Comparison of ENCODE assay signal across 12 cellular contexts in the genomic region with DNA sequence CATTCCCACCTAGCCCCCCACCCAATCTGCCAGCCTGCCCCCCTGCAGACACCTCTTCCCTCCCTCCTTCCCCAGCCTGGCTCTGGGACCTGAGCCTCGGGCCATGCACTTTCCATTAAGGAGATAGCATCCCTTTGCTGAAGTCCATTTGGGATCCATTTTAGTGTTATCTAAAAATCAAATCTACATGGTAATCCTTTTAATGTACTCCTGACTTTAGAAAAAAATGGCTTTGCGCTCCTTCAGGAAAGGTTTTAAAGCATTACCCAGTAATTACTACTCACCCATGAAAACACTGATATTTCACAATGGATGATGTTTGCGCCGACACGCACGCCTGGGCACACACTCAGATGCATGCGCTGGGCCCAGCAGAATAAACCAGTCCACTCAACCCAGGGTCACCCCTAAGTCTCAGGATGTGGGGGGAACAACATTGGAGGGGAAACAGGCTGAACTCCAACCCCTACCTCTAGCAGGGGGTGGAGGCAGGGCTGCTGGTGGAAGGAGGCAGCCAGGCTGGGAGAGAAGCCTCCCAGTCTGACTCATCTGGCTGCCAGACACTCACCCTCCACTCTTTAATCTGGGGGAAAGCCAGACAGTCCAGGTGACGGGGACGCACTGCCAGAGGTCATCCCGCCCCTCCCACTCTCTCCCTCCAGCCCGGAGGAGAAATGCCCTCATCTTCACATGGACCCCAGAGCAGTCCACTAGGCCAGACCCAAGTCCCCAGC. TPM values are rescaled to one million over a fixed set of nuclear protein-coding genes. Genes with fewer than 3 reads are reported as not detected.
DNase-seq lines count a peak whose midpoint lies in the region; ATAC-seq, FAIRE-seq and TF ChIP-seq lines count a peak whose summit lies in the region.
"Had no signal": no experiment of that assay in that cellular context is flagged by ENCODE, and none has a peak within 500 bp of the region (broad histone marks: within the 10 kb centered on the region; RNA-seq: fewer than 3 reads in every experiment).

No MANE protein-coding gene starts in this region.

- ATAC-seq in esophagus mucosa (peak; percentile 66), pancreas (peak in 3 of 4 donors; percentile 28 to 64 (median 32)), HG03025 (IDR thresholded peaks at IDR 0.05; ENCODE audit: low FRiP score, unreplicated experiment) (no peak)

- intact Hi-C loops in pancreas (cut with DNase I) = no loop called here
- intact Hi-C loops in prostate gland (cut with DNase I) = no loop called here

- H3K27ac ChIP-seq in pancreas = no peak overlapping the region
- no peak overlapping the region for H3K27ac ChIP-seq in prostate gland
- H3K27ac ChIP-seq: parathyroid adenoma, SK-N-MC, uterus had no signal

- H3K27me3 ChIP-seq in pancreas (no peaks in the 10 kb centered on the region), prostate gland (replicated peaks; ENCODE audit: insufficient read depth) (no peaks in the 10 kb centered on the region)
- H3K27me3 ChIP-seq: uterus had no signal

- DNase-seq in H4 (ENCODE audit: low spot score) = peak; percentile 71
- DNase-seq in NCI-H82 treated with DMSO at 0.1 percent for 48 hours (lab: John Stamatoyannopoulos, UW; ENCODE audit: unreplicated experiment) = peak; percentile 34
- DNase-seq in pancreas = no peak
- no peak for DNase-seq in GM19238 (ENCODE audit: insufficient read length, low spot score)
- DNase-seq in prostate gland (ENCODE audit: low spot score) = no peak
- no peak for DNase-seq in HUDEP-2 (lab: John Stamatoyannopoulos, UW; ENCODE audit: unreplicated experiment in 76 of 76)
- DNase-seq: HFFc6, uterus had no signal

- 78 to 83% methylated on average over 10 to 11 of the region's 11 CpGs for WGBS in pancreas, 2 donors
- 48% methylated on average over 11 of the region's 11 CpGs for WGBS in prostate gland

- H3K9me3 ChIP-seq in pancreas (no peaks in the 10 kb centered on the region), prostate gland (no peaks in the 10 kb centered on the region)
- H3K9me3 ChIP-seq: uterus had no signal

- no peak for FAIRE-seq in pancreas (lab: Jason Lieb, UNC)

- no peak for TF ChIP-seq POLR2A in prostate gland (IDR thresholded peaks at IDR 0.05)

- H3K4me3 ChIP-seq in pancreas (no peak overlapping the region), prostate gland (no peak overlapping the region)
- H3K4me3 ChIP-seq: SK-N-MC, uterus had no signal

- no peaks in the 10 kb centered on the region for H3K36me3 ChIP-seq in pancreas
- no peaks in the 10 kb centered on the region for H3K36me3 ChIP-seq in prostate gland
- H3K36me3 ChIP-seq: uterus had no signal

- TF ChIP-seq CTCF in pancreas (IDR thresholded peaks at IDR 0.05) (no peak), prostate gland (IDR thresholded peaks at IDR 0.05) (no peak)

- H3K4me1 ChIP-seq in pancreas (no peaks in the 10 kb centered on the region), prostate gland (replicated peaks) (no peaks in the 10 kb centered on the region)
- H3K4me1 ChIP-seq: uterus had no signal

RNA-seq across cellular contexts. Expression of a gene that starts 29.8 kb away (rescaled TPM):
- total RNA-seq in H4 (2014; rRNA removed; shearing (Covaris generic)) = 0.46 TPM in 1 of 2 replicates, not detected in the other
- total RNA-seq in esophagus mucosa (not detected), pancreas (1 to 10 TPM in 1 of 6 donors, under 1 TPM in 5; 0.14 to 1.0 (median 0.56) TPM), prostate gland (not detected)
- polyA plus RNA-seq in pancreas = 1 to 10 TPM; 1.3 to 6.8 TPM
- total RNA-seq: HFFc6, uterus had no signal

Comparison
In these comparisons a context has a peak if more than half of its experiments do, and no peak if none do; other contexts are left out.
1. DNase-seq: peak in H4 (single experiment) and NCI-H82 treated with DMSO at 0.1 percent for 48 hours (single experiment); none in pancreas (0 of 6), GM19238 (single experiment), prostate gland (single experiment) and HUDEP-2 (0 of 76).